Comparison of ENCODE assay signal across 22 cellular contexts in the genomic region with DNA sequence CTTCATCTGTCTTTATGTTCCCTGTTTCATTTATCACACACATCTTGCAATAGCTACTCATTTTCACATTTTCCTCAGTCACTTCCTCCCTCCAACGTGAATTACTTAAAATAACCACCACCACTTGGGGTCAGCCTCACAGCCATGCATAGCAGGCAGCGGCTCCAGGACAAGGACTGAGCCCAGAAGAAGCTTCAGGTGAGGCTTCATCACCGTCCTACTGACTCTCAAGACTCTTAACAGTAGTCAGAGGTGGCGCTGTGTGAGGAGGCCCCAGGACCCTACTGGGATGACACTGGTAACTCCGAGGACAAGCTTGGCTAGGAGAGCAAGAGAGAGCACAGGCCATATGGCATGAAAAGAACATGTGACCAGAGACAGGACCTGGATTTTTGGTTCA. TPM values are rescaled to one million over a fixed set of nuclear protein-coding genes. Genes with fewer than 3 reads are reported as not detected.
DNase-seq lines count a peak whose midpoint lies in the region; ATAC-seq and TF ChIP-seq lines count a peak whose summit lies in the region.
"Had no signal": no experiment of that assay in that cellular context is flagged by ENCODE, and none has a peak within 500 bp of the region (broad histone marks: within the 10 kb centered on the region; RNA-seq: fewer than 3 reads in every experiment).

No MANE protein-coding gene starts in this region.

- H3K27ac ChIP-seq in WERI-Rb-1 (no peak overlapping the region), upper lobe of right lung (no peak overlapping the region)
- H3K27ac ChIP-seq: A549, neural progenitor cell, tibial artery had no signal

- peaks cover 2% of the 10 kb centered on the region for H3K4me1 Mint-ChIP-seq in activated CD8-positive, alpha-beta T cell treated with anti-CD3 and anti-CD28 coated beads for 36 hours (ENCODE audit: low read depth)
- no peaks in the 10 kb centered on the region for H3K4me1 Mint-ChIP-seq in activated CD8-positive, alpha-beta T cell treated with anti-CD3 and anti-CD28 coated beads, Interleukin-2, amount 10 ng/mL, durations not matched to agents 7 days and 5 days (ENCODE audit: low read depth)
- H3K4me1 Mint-ChIP-seq in effector memory CD8-positive, alpha-beta T cell (ENCODE audit: low read depth in 2 of 2) = no peaks in the 10 kb centered on the region
- H3K4me1 Mint-ChIP-seq: activated CD4-positive, alpha-beta T cell treated with anti-CD3 and anti-CD28 coated beads for 36 hours; activated naive CD4-positive, alpha-beta T cell treated with anti-CD3 and anti-CD28 coated beads, Interleukin-2, amount 10 ng/mL, durations not matched to agents 7 days and 5 days had no signal

- H3K4me3 ChIP-seq in WERI-Rb-1 (ENCODE audit: low read depth, low read length) (no peak overlapping the region), upper lobe of right lung (no peak overlapping the region)
- H3K4me3 ChIP-seq: A549, neural progenitor cell, tibial artery had no signal

- in situ Hi-C loops in GM13977 (cut with MboI; ENCODE audit: low pct_unique_long_range_greater_than_20kb, low sequenced_read_pairs, unreplicated experiment) = no loop called here

- H3K9me3 ChIP-seq in WERI-Rb-1 (ENCODE audit: severe bottlenecking) = no peaks in the 10 kb centered on the region
- no peaks in the 10 kb centered on the region for H3K9me3 ChIP-seq in upper lobe of right lung
- H3K9me3 ChIP-seq: A549, tibial artery had no signal

- H3K27me3 ChIP-seq in WERI-Rb-1 (ENCODE audit: insufficient read depth, low read depth, severe bottlenecking) (no peaks in the 10 kb centered on the region), upper lobe of right lung (no peaks in the 10 kb centered on the region)
- H3K27me3 ChIP-seq: neural progenitor cell, tibial artery had no signal

- H3K27ac Mint-ChIP-seq in activated CD8-positive, alpha-beta T cell treated with anti-CD3 and anti-CD28 coated beads for 36 hours = no peak overlapping the region
- H3K27ac Mint-ChIP-seq in activated CD8-positive, alpha-beta T cell treated with anti-CD3 and anti-CD28 coated beads, Interleukin-2, amount 10 ng/mL, durations not matched to agents 7 days and 5 days = no peak overlapping the region
- H3K27ac Mint-ChIP-seq in effector memory CD8-positive, alpha-beta T cell = no peak overlapping the region
- H3K27ac Mint-ChIP-seq: activated CD4-positive, alpha-beta T cell treated with anti-CD3 and anti-CD28 coated beads for 36 hours; activated naive CD4-positive, alpha-beta T cell treated with anti-CD3 and anti-CD28 coated beads, Interleukin-2, amount 10 ng/mL, durations not matched to agents 7 days and 5 days; CD4-positive, alpha-beta memory T cell; dendritic cell treated with granulocyte-macrophage colony-stimulating factor and Interleukin-4, amounts not matched to agents 40 ng/mL and 50 ng/mL, for 4 days; memory B cell; neural progenitor cell; T-helper 1 cell treated with Interleukin-12 subunit alpha and Interleukin-12 subunit beta and Interleukin-4 antibody, amounts not matched to agents 30 μg/mL and 1 μg/mL, for 36 hours had no signal

- H3K4me3 Mint-ChIP-seq in activated CD8-positive, alpha-beta T cell treated with anti-CD3 and anti-CD28 coated beads for 36 hours = no peak overlapping the region
- H3K4me3 Mint-ChIP-seq in activated CD8-positive, alpha-beta T cell treated with anti-CD3 and anti-CD28 coated beads, Interleukin-2, amount 10 ng/mL, durations not matched to agents 7 days and 5 days = no peak overlapping the region
- H3K4me3 Mint-ChIP-seq in effector memory CD8-positive, alpha-beta T cell = no peak overlapping the region
- H3K4me3 Mint-ChIP-seq: activated CD4-positive, alpha-beta T cell treated with anti-CD3 and anti-CD28 coated beads for 36 hours; activated naive CD4-positive, alpha-beta T cell treated with anti-CD3 and anti-CD28 coated beads, Interleukin-2, amount 10 ng/mL, durations not matched to agents 7 days and 5 days; CD4-positive, alpha-beta memory T cell; dendritic cell treated with granulocyte-macrophage colony-stimulating factor and Interleukin-4, amounts not matched to agents 40 ng/mL and 50 ng/mL, for 4 days; memory B cell; neural progenitor cell; T-helper 1 cell treated with Interleukin-12 subunit alpha and Interleukin-12 subunit beta and Interleukin-4 antibody, amounts not matched to agents 30 μg/mL and 1 μg/mL, for 36 hours had no signal

- no peak for DNase-seq in activated CD8-positive, alpha-beta T cell treated with anti-CD3 and anti-CD28 coated beads for 36 hours
- no peak for DNase-seq in activated CD8-positive, alpha-beta T cell treated with anti-CD3 and anti-CD28 coated beads, Interleukin-2, amount 10 ng/mL, durations not matched to agents 7 days and 5 days
- DNase-seq in MV-4-11 (lab: John Stamatoyannopoulos, UW) = peak; percentile 80
- no peak for DNase-seq in WERI-Rb-1
- no peak for DNase-seq in upper lobe of right lung
- DNase-seq in NCI-H82 (lab: John Stamatoyannopoulos, UW) = no peak
- no peak for DNase-seq in GM13977 (ENCODE audit: low spot score)
- no peak for DNase-seq in effector memory CD8-positive, alpha-beta T cell
- DNase-seq: activated CD4-positive, alpha-beta T cell treated with anti-CD3 and anti-CD28 coated beads for 36 hours; activated naive CD4-positive, alpha-beta T cell treated with anti-CD3 and anti-CD28 coated beads, Interleukin-2, amount 10 ng/mL, durations not matched to agents 7 days and 5 days; CD4-positive, alpha-beta memory T cell; glutamatergic neuron; NCI-H1930; RPMI8226; tibial artery had no signal

- intact Hi-C loops in activated CD8-positive, alpha-beta T cell treated with anti-CD3 and anti-CD28 coated beads for 36 hours (cut with micrococcal nuclease) = no loop called here
- intact Hi-C loops in upper lobe of right lung (cut with DNase I) = no loop called here

- peaks cover 4% of the 10 kb centered on the region for H3K27me3 Mint-ChIP-seq in activated CD8-positive, alpha-beta T cell treated with anti-CD3 and anti-CD28 coated beads for 36 hours
- peaks cover 6% of the 10 kb centered on the region for H3K27me3 Mint-ChIP-seq in activated CD8-positive, alpha-beta T cell treated with anti-CD3 and anti-CD28 coated beads, Interleukin-2, amount 10 ng/mL, durations not matched to agents 7 days and 5 days (ENCODE audit: low read depth)
- peaks cover 6 to 19% of the 10 kb centered on the region in 2 donors for H3K27me3 Mint-ChIP-seq in effector memory CD8-positive, alpha-beta T cell
- H3K27me3 Mint-ChIP-seq: activated CD4-positive, alpha-beta T cell treated with anti-CD3 and anti-CD28 coated beads for 36 hours had no signal

- CTCF ChIA-PET in activated CD8-positive, alpha-beta T cell treated with anti-CD3 and anti-CD28 coated beads for 36 hours (lab: Charles Lee) = no interaction called here
- CTCF ChIA-PET in activated CD8-positive, alpha-beta T cell treated with anti-CD3 and anti-CD28 coated beads, Interleukin-2, amount 10 ng/mL, durations not matched to agents 7 days and 5 days (lab: Charles Lee) = no interaction called here

- POLR2A ChIA-PET in activated CD8-positive, alpha-beta T cell treated with anti-CD3 and anti-CD28 coated beads for 36 hours (lab: Charles Lee) = no interaction called here
- POLR2A ChIA-PET in activated CD8-positive, alpha-beta T cell treated with anti-CD3 and anti-CD28 coated beads, Interleukin-2, amount 10 ng/mL, durations not matched to agents 7 days and 5 days (lab: Charles Lee) = no interaction called here

- H3K4me1 ChIP-seq in upper lobe of right lung = no peaks in the 10 kb centered on the region
- H3K4me1 ChIP-seq: A549, neural progenitor cell, tibial artery had no signal

- H3K36me3 Mint-ChIP-seq in activated CD8-positive, alpha-beta T cell treated with anti-CD3 and anti-CD28 coated beads for 36 hours (ENCODE audit: low read depth) = no peaks in the 10 kb centered on the region
- H3K36me3 Mint-ChIP-seq in activated CD8-positive, alpha-beta T cell treated with anti-CD3 and anti-CD28 coated beads, Interleukin-2, amount 10 ng/mL, durations not matched to agents 7 days and 5 days (ENCODE audit: low read depth) = no peaks in the 10 kb centered on the region
- H3K36me3 Mint-ChIP-seq in effector memory CD8-positive, alpha-beta T cell (ENCODE audit: insufficient read depth) = no peaks in the 10 kb centered on the region
- H3K36me3 Mint-ChIP-seq: activated naive CD4-positive, alpha-beta T cell treated with anti-CD3 and anti-CD28 coated beads, Interleukin-2, amount 10 ng/mL, durations not matched to agents 7 days and 5 days; CD4-positive, alpha-beta memory T cell; memory B cell; neural progenitor cell had no signal

- H3K36me3 ChIP-seq in WERI-Rb-1 = no peaks in the 10 kb centered on the region
- H3K36me3 ChIP-seq in upper lobe of right lung = no peaks in the 10 kb centered on the region
- H3K36me3 ChIP-seq: neural progenitor cell, tibial artery had no signal

- no peak for TF ChIP-seq CTCF in activated CD8-positive, alpha-beta T cell treated with anti-CD3 and anti-CD28 coated beads for 36 hours (IDR thresholded peaks at IDR 0.05)
- TF ChIP-seq CTCF in WERI-Rb-1 (IDR thresholded peaks at IDR 0.05; ENCODE audit: low read depth, low read length) (peak; percentile 8; the same call in 1 of the 2 replicates), upper lobe of right lung (IDR thresholded peaks at IDR 0.05) (no peak), GM13977 (IDR thresholded peaks at IDR 0.05; ENCODE audit: extremely low read depth, insufficient read depth, missing control alignments) (no peak)

- peak; percentile 30 for ATAC-seq in activated CD8-positive, alpha-beta T cell treated with anti-CD3 and anti-CD28 coated beads for 36 hours
- no peak for ATAC-seq in activated CD8-positive, alpha-beta T cell treated with anti-CD3 and anti-CD28 coated beads, Interleukin-2, amount 10 ng/mL, durations not matched to agents 7 days and 5 days
- ATAC-seq in upper lobe of right lung = peak; percentile 23
- ATAC-seq in effector memory CD8-positive, alpha-beta T cell (replicated peaks) = no peak
- ATAC-seq: A549; activated CD4-positive, alpha-beta T cell treated with anti-CD3 and anti-CD28 coated beads for 36 hours; esophagus mucosa; sciatic nerve had no signal

- no peaks in the 10 kb centered on the region for H3K9me3 Mint-ChIP-seq in activated CD8-positive, alpha-beta T cell treated with anti-CD3 and anti-CD28 coated beads for 36 hours
- H3K9me3 Mint-ChIP-seq in activated CD8-positive, alpha-beta T cell treated with anti-CD3 and anti-CD28 coated beads, Interleukin-2, amount 10 ng/mL, durations not matched to agents 7 days and 5 days (ENCODE audit: insufficient read depth) = no peaks in the 10 kb centered on the region
- H3K9me3 Mint-ChIP-seq in effector memory CD8-positive, alpha-beta T cell = no peaks in the 10 kb centered on the region
- H3K9me3 Mint-ChIP-seq: activated naive CD4-positive, alpha-beta T cell treated with anti-CD3 and anti-CD28 coated beads, Interleukin-2, amount 10 ng/mL, durations not matched to agents 7 days and 5 days; CD4-positive, alpha-beta memory T cell; dendritic cell treated with granulocyte-macrophage colony-stimulating factor and Interleukin-4, amounts not matched to agents 40 ng/mL and 50 ng/mL, for 4 days; memory B cell; T-helper 1 cell treated with Interleukin-12 subunit alpha and Interleukin-12 subunit beta and Interleukin-4 antibody, amounts not matched to agents 30 μg/mL and 1 μg/mL, for 36 hours had no signal

RNA-seq across cellular contexts. Expression of gene ST8SIA5, which starts 15.5 kb away (rescaled TPM):
- total RNA-seq in activated CD8-positive, alpha-beta T cell treated with anti-CD3 and anti-CD28 coated beads for 36 hours = not detected
- not detected for total RNA-seq in activated CD8-positive, alpha-beta T cell treated with anti-CD3 and anti-CD28 coated beads, Interleukin-2, amount 10 ng/mL, durations not matched to agents 7 days and 5 days
- total RNA-seq in upper lobe of right lung = not detected
- total RNA-seq: activated CD4-positive, alpha-beta T cell treated with anti-CD3 and anti-CD28 coated beads for 36 hours; CD4-positive, alpha-beta memory T cell; esophagus mucosa had no signal

Comparison
In these comparisons a context has a peak if more than half of its experiments do, and no peak if none do; other contexts are left out.
1. ATAC-seq: peak in activated CD8-positive, alpha-beta T cell treated with anti-CD3 and anti-CD28 coated beads for 36 hours (single experiment) and upper lobe of right lung (single experiment); none in activated CD8-positive, alpha-beta T cell treated with anti-CD3 and anti-CD28 coated beads, Interleukin-2, amount 10 ng/mL, durations not matched to agents 7 days and 5 days (single experiment) and effector memory CD8-positive, alpha-beta T cell (single experiment).